In the genomic region with DNA sequence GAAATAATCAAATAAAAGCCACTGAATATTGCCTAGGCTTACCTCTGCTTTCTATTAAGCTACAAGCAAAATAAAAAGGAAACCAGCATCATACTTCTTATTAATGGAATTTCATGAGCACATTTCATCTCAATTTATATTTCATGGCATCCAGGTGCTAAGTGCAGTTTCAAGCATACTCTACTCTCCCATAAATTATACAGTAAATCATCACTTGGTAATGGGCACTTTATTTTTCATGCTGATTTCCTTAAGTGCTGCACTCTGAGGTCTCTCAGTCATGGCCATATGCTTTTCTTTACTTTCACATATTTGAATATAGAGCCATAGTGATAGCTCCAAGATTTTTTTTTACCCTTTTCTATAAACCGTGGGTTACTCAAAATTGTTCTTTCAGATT, we compare ENCODE assay signal across 21 cellular contexts.
"Had no signal": no experiment of that assay in that cellular context is flagged by ENCODE, and none has a peak within 500 bp of the region (broad histone marks: within the 10 kb centered on the region; RNA-seq: fewer than 3 reads in every experiment).

No MANE protein-coding gene starts in this region.

- H3K9me3 Mint-ChIP-seq: brain, neural progenitor cell had no signal

- H3K27ac ChIP-seq: left lung, neural progenitor cell, sigmoid colon, vagina had no signal

- H2AFZ ChIP-seq: neural progenitor cell had no signal

- DNase-seq: activated gamma-delta T cell treated with Interleukin-2 at 50 U/mL for 16 hours; activated T-cell treated with anti-CD3 and anti-CD28 coated beads, Interleukin-2, amount 50 U/mL, for 1 hour; anterior cingulate cortex; caudate nucleus; dermis blood vessel endothelial cell; effector memory CD4-positive, alpha-beta T cell; foreskin melanocyte; hippocampal formation; kidney glomerular epithelial cell; left lung; naive thymus-derived CD4-positive, alpha-beta T cell; sigmoid colon; stimulated activated CD4-positive, alpha-beta T cell treated with anti-CD3 and anti-CD28 coated beads, Interleukin-15, amount 100 ng/mL, for 24 hours; trophoblast cell had no signal

- ATAC-seq: activated CD4-positive, CD25-positive, alpha-beta regulatory T cell treated with anti-CD3 and anti-CD28 coated beads, Interleukin-2, amount 50 U/mL, for 24 hours; left lung; naive thymus-derived CD4-positive, alpha-beta T cell; stimulated activated memory B cell treated with anti-CD40 and anti-IgM and Interleukin-4, amounts not matched to agents 10 μg/mL and 1 μg/mL and 100 μg/mL, for 72 hours had no signal

- H3K27me3 Mint-ChIP-seq: activated naive CD4-positive, alpha-beta T cell treated with anti-CD3 and anti-CD28 coated beads, Interleukin-2, amount 50 U/mL, for 24 hours; brain; naive thymus-derived CD4-positive, alpha-beta T cell; stimulated activated memory B cell treated with anti-CD40 and anti-IgM and Interleukin-4, amounts not matched to agents 10 μg/mL and 1 μg/mL and 100 μg/mL, for 72 hours had no signal

- H3K4me2 ChIP-seq: neural progenitor cell, smooth muscle cell had no signal

- H3K4me3 Mint-ChIP-seq: activated naive CD4-positive, alpha-beta T cell treated with anti-CD3 and anti-CD28 coated beads, Interleukin-2, amount 50 U/mL, for 24 hours; brain; naive thymus-derived CD4-positive, alpha-beta T cell; neural progenitor cell; stimulated activated memory B cell treated with anti-CD40 and anti-IgM and Interleukin-4, amounts not matched to agents 10 μg/mL and 1 μg/mL and 100 μg/mL, for 72 hours had no signal

- H3K36me3 ChIP-seq: left lung, neural progenitor cell, sigmoid colon, vagina had no signal

- H3K36me3 Mint-ChIP-seq: activated naive CD4-positive, alpha-beta T cell treated with anti-CD3 and anti-CD28 coated beads, Interleukin-2, amount 50 U/mL, for 24 hours; brain; naive thymus-derived CD4-positive, alpha-beta T cell; neural progenitor cell; stimulated activated memory B cell treated with anti-CD40 and anti-IgM and Interleukin-4, amounts not matched to agents 10 μg/mL and 1 μg/mL and 100 μg/mL, for 72 hours had no signal

- H3K4me1 ChIP-seq: left lung, neural progenitor cell, vagina had no signal

- H3K4me1 Mint-ChIP-seq: activated naive CD4-positive, alpha-beta T cell treated with anti-CD3 and anti-CD28 coated beads, Interleukin-2, amount 50 U/mL, for 24 hours; naive thymus-derived CD4-positive, alpha-beta T cell; stimulated activated memory B cell treated with anti-CD40 and anti-IgM and Interleukin-4, amounts not matched to agents 10 μg/mL and 1 μg/mL and 100 μg/mL, for 72 hours had no signal

- H3K4me3 ChIP-seq: left lung, neural progenitor cell, sigmoid colon, smooth muscle cell, vagina had no signal

- H3K27me3 ChIP-seq: left lung, neural progenitor cell, sigmoid colon, vagina had no signal

- H3K9me3 ChIP-seq: left lung, sigmoid colon, vagina had no signal

- H3K27ac Mint-ChIP-seq: activated naive CD4-positive, alpha-beta T cell treated with anti-CD3 and anti-CD28 coated beads, Interleukin-2, amount 50 U/mL, for 24 hours; brain; naive thymus-derived CD4-positive, alpha-beta T cell; neural progenitor cell; stimulated activated memory B cell treated with anti-CD40 and anti-IgM and Interleukin-4, amounts not matched to agents 10 μg/mL and 1 μg/mL and 100 μg/mL, for 72 hours had no signal
